In genomic region chr4:89288430-89288829, GRCh38 we compare ENCODE assay signal across 20 cellular contexts. TPM values are rescaled to one million over a fixed set of nuclear protein-coding genes. Genes with fewer than 3 reads are reported as not detected.
DNase-seq lines count a peak whose midpoint lies in the region; ATAC-seq and TF ChIP-seq lines count a peak whose summit lies in the region.
"Had no signal": no experiment of that assay in that cellular context is flagged by ENCODE, and none has a peak within 500 bp of the region (broad histone marks: within the 10 kb centered on the region; RNA-seq: fewer than 3 reads in every experiment).

No MANE protein-coding gene starts in this region.

- H3K27me3 ChIP-seq in left ventricle myocardium inferior (ENCODE audit: low read depth) = no peaks in the 10 kb centered on the region
- no peaks in the 10 kb centered on the region for H3K27me3 ChIP-seq in right cardiac atrium (ENCODE audit: control insufficient read depth, insufficient read depth)
- H3K27me3 ChIP-seq: MG63, transverse colon had no signal

- TF ChIP-seq CTCF in left ventricle myocardium inferior (IDR thresholded peaks at IDR 0.05; ENCODE audit: borderline replicate concordance) = no peak

- no peak for DNase-seq in left ventricle myocardium inferior
- no peak for DNase-seq in right cardiac atrium
- DNase-seq in SK-MEL-5 (ENCODE audit: low read depth, low spot score) = peak; percentile 35
- no peak for DNase-seq in activated naive CD8-positive, alpha-beta T cell treated with anti-CD3 and anti-CD28 coated beads, Interleukin-2, amount 50 U/mL, for 24 hours
- no peak for DNase-seq in stimulated activated naive CD8-positive, alpha-beta T cell treated with anti-CD3 and anti-CD28 coated beads, Interleukin-15, amount 100 ng/mL, for 72 hours
- no peak for DNase-seq in inferior parietal cortex (ENCODE audit: extremely low spot score)
- no peak for DNase-seq in NCI-H226
- DNase-seq: anterior cingulate cortex; effector CD8-positive, alpha-beta T cell; lower lobe of right lung; MG63; NCI-H146; occipital lobe; retina; SK-N-SH; stimulated activated naive CD4-positive, alpha-beta T cell treated with Interleukin-2 at 50 U/mL for 16 hours; transverse colon had no signal

- H3K4me3 Mint-ChIP-seq in activated naive CD8-positive, alpha-beta T cell treated with anti-CD3 and anti-CD28 coated beads, Interleukin-2, amount 50 U/mL, for 24 hours = peak overlapping the region; percentile 62
- peak overlapping the region; percentile 43 to 47 for H3K4me3 Mint-ChIP-seq in stimulated activated naive CD8-positive, alpha-beta T cell treated with anti-CD3 and anti-CD28 coated beads, Interleukin-15, amount 100 ng/mL, for 72 hours
- H3K4me3 Mint-ChIP-seq: B cell, IgD-negative memory B cell had no signal

- H3K36me3 ChIP-seq in left ventricle myocardium inferior = no peaks in the 10 kb centered on the region
- H3K36me3 ChIP-seq: lower lobe of right lung, MG63, transverse colon had no signal

- H3K27ac ChIP-seq in left ventricle myocardium inferior (replicated peaks) = peak overlapping the region; percentile 80
- no peak overlapping the region for H3K27ac ChIP-seq in right cardiac atrium (ENCODE audit: low read length)
- H3K27ac ChIP-seq: lower lobe of right lung had no signal

- peak overlapping the region; percentile 80 for H3K27ac Mint-ChIP-seq in activated naive CD8-positive, alpha-beta T cell treated with anti-CD3 and anti-CD28 coated beads, Interleukin-2, amount 50 U/mL, for 24 hours
- H3K27ac Mint-ChIP-seq in stimulated activated naive CD8-positive, alpha-beta T cell treated with anti-CD3 and anti-CD28 coated beads, Interleukin-15, amount 100 ng/mL, for 72 hours = peak overlapping the region in 1 of 2 donors; percentile 84
- H3K27ac Mint-ChIP-seq: B cell, IgD-negative memory B cell had no signal

- intact Hi-C loops in left ventricle myocardium inferior (cut with micrococcal nuclease) = no loop called here
- intact Hi-C loops in right cardiac atrium (cut with DNase I) = no loop called here

- peaks cover 98% of the 10 kb centered on the region for H3K4me1 Mint-ChIP-seq in activated naive CD8-positive, alpha-beta T cell treated with anti-CD3 and anti-CD28 coated beads, Interleukin-2, amount 50 U/mL, for 24 hours
- peaks cover 95% of the 10 kb centered on the region for H3K4me1 Mint-ChIP-seq in stimulated activated naive CD8-positive, alpha-beta T cell treated with anti-CD3 and anti-CD28 coated beads, Interleukin-15, amount 100 ng/mL, for 72 hours

- WGBS in right cardiac atrium = 73% methylated on average over 2 of the region's 2 CpGs

- H3K9me3 ChIP-seq in left ventricle myocardium inferior (replicated peaks) (no peaks in the 10 kb centered on the region), right cardiac atrium (ENCODE audit: control insufficient read depth, low read length) (no peaks in the 10 kb centered on the region)
- H3K9me3 ChIP-seq: lower lobe of right lung, MG63, SK-N-SH, transverse colon had no signal

- H3K4me3 ChIP-seq in left ventricle myocardium inferior (no peak overlapping the region), right cardiac atrium (ENCODE audit: low read length) (no peak overlapping the region)
- H3K4me3 ChIP-seq: lower lobe of right lung, MG63, transverse colon had no signal

- no peaks in the 10 kb centered on the region for H3K27me3 Mint-ChIP-seq in activated naive CD8-positive, alpha-beta T cell treated with anti-CD3 and anti-CD28 coated beads, Interleukin-2, amount 50 U/mL, for 24 hours
- no peaks in the 10 kb centered on the region for H3K27me3 Mint-ChIP-seq in stimulated activated naive CD8-positive, alpha-beta T cell treated with anti-CD3 and anti-CD28 coated beads, Interleukin-15, amount 100 ng/mL, for 72 hours

- H3K36me3 Mint-ChIP-seq in activated naive CD8-positive, alpha-beta T cell treated with anti-CD3 and anti-CD28 coated beads, Interleukin-2, amount 50 U/mL, for 24 hours (ENCODE audit: low read depth) = peaks cover 4% of the 10 kb centered on the region
- H3K36me3 Mint-ChIP-seq: IgD-negative memory B cell had no signal

- ATAC-seq in right cardiac atrium = no peak
- ATAC-seq in activated naive CD8-positive, alpha-beta T cell treated with anti-CD3 and anti-CD28 coated beads, Interleukin-2, amount 50 U/mL, for 24 hours = peak; percentile 27
- ATAC-seq in stimulated activated naive CD8-positive, alpha-beta T cell treated with anti-CD3 and anti-CD28 coated beads, Interleukin-15, amount 100 ng/mL, for 72 hours = no peak
- ATAC-seq: lower lobe of right lung, Panc1 had no signal

- no peaks in the 10 kb centered on the region for H3K9me3 Mint-ChIP-seq in activated naive CD8-positive, alpha-beta T cell treated with anti-CD3 and anti-CD28 coated beads, Interleukin-2, amount 50 U/mL, for 24 hours
- no peaks in the 10 kb centered on the region for H3K9me3 Mint-ChIP-seq in stimulated activated naive CD8-positive, alpha-beta T cell treated with anti-CD3 and anti-CD28 coated beads, Interleukin-15, amount 100 ng/mL, for 72 hours

- peaks cover 90% of the 10 kb centered on the region for H3K4me1 ChIP-seq in left ventricle myocardium inferior
- no peaks in the 10 kb centered on the region for H3K4me1 ChIP-seq in right cardiac atrium (ENCODE audit: control insufficient read depth, insufficient read depth, low read length)

- in situ Hi-C loops in SK-MEL-5 (cut with HindIII; ENCODE audit: low pct_unique_long_range_greater_than_20kb, low sequenced_read_pairs) = no loop called here

RNA-seq across cellular contexts. Expression of gene GPRIN3, which starts 19.2 kb away (rescaled TPM):
- total RNA-seq in left ventricle myocardium inferior (9.0 TPM), right cardiac atrium (10 to 100 TPM in 1 of 4 donors, 1 to 10 TPM in 3; 4.8 to 10.3 (median 9.0) TPM)
- polyA plus RNA-seq in right cardiac atrium = 2.1 TPM
- total RNA-seq in SK-MEL-5 (2014; rRNA removed; shearing (Covaris generic)) = 3.8 and 5.1 TPM in 2 replicates
- polyA plus RNA-seq in SK-MEL-5 (2015; cell fraction: cytosol; rRNA removed) = 1.2 and 1.9 TPM in 2 replicates
- polyA plus RNA-seq in SK-MEL-5 (2015; cell fraction: nucleus; rRNA removed) = 1.4 and 2.3 TPM in 2 replicates
- polyA plus RNA-seq: SK-N-SH had no signal
